Comparison of ENCODE assay signal across 20 cellular contexts in genomic region chr5:169688106-169688505, GRCh38. TPM values are rescaled to one million over a fixed set of nuclear protein-coding genes. Genes with fewer than 3 reads are reported as not detected.
DNase-seq lines count a peak whose midpoint lies in the region.
"Had no signal": no experiment of that assay in that cellular context is flagged by ENCODE, and none has a peak within 500 bp of the region (broad histone marks: within the 10 kb centered on the region; RNA-seq: fewer than 3 reads in every experiment).

No MANE protein-coding gene starts in this region.

- no peak overlapping the region for H3K4me3 Mint-ChIP-seq in activated T-cell treated with anti-CD3 and anti-CD28 coated beads, Interleukin-2, amount 50 U/mL, for 24 hours
- H3K4me3 Mint-ChIP-seq: CD14-positive monocyte had no signal

- no peaks in the 10 kb centered on the region for H3K9me3 Mint-ChIP-seq in activated T-cell treated with anti-CD3 and anti-CD28 coated beads, Interleukin-2, amount 50 U/mL, for 24 hours

- peaks cover 96% of the 10 kb centered on the region for H3K36me3 Mint-ChIP-seq in activated T-cell treated with anti-CD3 and anti-CD28 coated beads, Interleukin-2, amount 50 U/mL, for 24 hours (ENCODE audit: low read depth)

- no peaks in the 10 kb centered on the region for H3K4me1 Mint-ChIP-seq in activated T-cell treated with anti-CD3 and anti-CD28 coated beads, Interleukin-2, amount 50 U/mL, for 24 hours (ENCODE audit: low read depth)
- H3K4me1 Mint-ChIP-seq: CD14-positive monocyte had no signal

- H3K27me3 Mint-ChIP-seq in activated T-cell treated with anti-CD3 and anti-CD28 coated beads, Interleukin-2, amount 50 U/mL, for 24 hours, result no peaks in the 10 kb centered on the region

- H3K27ac Mint-ChIP-seq in activated T-cell treated with anti-CD3 and anti-CD28 coated beads, Interleukin-2, amount 50 U/mL, for 24 hours, result peak overlapping the region; percentile 39

- in situ Hi-C loops in G401 (cut with HindIII; ENCODE audit: low sequenced_read_pairs), result no loop called here

- DNase-seq in activated T-cell treated with anti-CD3 and anti-CD28 coated beads, Interleukin-2, amount 50 U/mL, for 24 hours, result no peak
- DNase-seq in activated T-cell treated with anti-CD3 and anti-CD28 coated beads for 4 hours, result no peak
- peak; percentile 17 for DNase-seq in ELR (ENCODE audit: low read depth)
- DNase-seq in dermis microvascular lymphatic vessel endothelial cell (ENCODE audit: low read depth in 2 of 2), result peak; percentile 16 to 77
- DNase-seq in pulmonary artery endothelial cell (ENCODE audit: low read depth, low spot score), result peak; percentile 63
- DNase-seq in NCI-H1105 treated with DMSO at 0.1 percent for 48 hours (lab: John Stamatoyannopoulos, UW), result no peak
- no peak for DNase-seq in COLO668 (lab: John Stamatoyannopoulos, UW; ENCODE audit: unreplicated experiment)
- DNase-seq in G401 (ENCODE audit: low spot score), result no peak
- DNase-seq: 8988T, ACHN, BE2C, DMS153, DND-41, KBM-7, NCI-H2029 treated with DMSO at 0.1 percent for 48 hours, NCI-H446 treated with DMSO at 0.1 percent for 48 hours, NCI-H526, SHP77 had no signal

RNA-seq across cellular contexts. Expression of gene DOCK2, which starts 51.0 kb away (rescaled TPM):
- total RNA-seq in dermis microvascular lymphatic vessel endothelial cell (0.13 and 0.39 TPM in 2 replicates), pulmonary artery endothelial cell (0.20 and 0.46 TPM in 2 replicates)
- not detected in 2 replicates for total RNA-seq in G401 (2014; rRNA removed; shearing (Covaris generic))
- total RNA-seq: SK-MEL-5 had no signal

Comparison
In these comparisons a context has a peak if more than half of its experiments do, and no peak if none do; other contexts are left out.
1. DNase-seq: peak in ELR (single experiment), dermis microvascular lymphatic vessel endothelial cell (2 of 2) and pulmonary artery endothelial cell (single experiment); none in activated T-cell treated with anti-CD3 and anti-CD28 coated beads, Interleukin-2, amount 50 U/mL, for 24 hours (single experiment), activated T-cell treated with anti-CD3 and anti-CD28 coated beads for 4 hours (single experiment), NCI-H1105 treated with DMSO at 0.1 percent for 48 hours (single experiment), COLO668 (single experiment) and G401 (single experiment).